Comparison of ENCODE assay signal across 21 cellular contexts in genomic region chr3:188531210-188531609, GRCh38.
A peak's percentile ranks its signal among the peaks of the same experiment; 100 is the strongest.
DNase-seq lines count a peak whose midpoint lies in the region; ATAC-seq, FAIRE-seq and TF ChIP-seq lines count a peak whose summit lies in the region.
"Had no signal": no experiment of that assay in that cellular context is flagged by ENCODE, and none has a peak within 500 bp of the region (broad histone marks: within the 10 kb centered on the region; RNA-seq: fewer than 3 reads in every experiment).

No MANE protein-coding gene starts in this region.

- intact Hi-C loops in pancreas (cut with DNase I) = no loop called here

- no peaks in the 10 kb centered on the region for H3K9me3 Mint-ChIP-seq in stimulated activated naive CD8-positive, alpha-beta T cell treated with anti-CD3 and anti-CD28 coated beads, Interleukin-15, amount 100 ng/mL, for 72 hours
- H3K9me3 Mint-ChIP-seq: activated CD4-positive, alpha-beta memory T cell treated with anti-CD3 and anti-CD28 coated beads for 36 hours; activated T-helper 17 cell treated with anti-CD3 and anti-CD28 coated beads, Interleukin-2, amount 50 U/mL, for 72 hours; stimulated activated naive CD8-positive, alpha-beta T cell treated with anti-CD3 and anti-CD28 coated beads, Interleukin-15, Interleukin-2, amounts not matched to agents 100 ng/mL and 50 ng/mL, for 24 hours had no signal

- peak; percentile 27 for DNase-seq in AG20443 (ENCODE audit: low spot score)
- peak; percentile 74 for DNase-seq in NCI-H226
- DNase-seq in choroid plexus epithelial cell (ENCODE audit: low read depth) = peak; percentile 60
- peak; percentile 93 to 95 for DNase-seq in lung microvascular endothelial cell (ENCODE audit: low read depth in 2 of 2)
- DNase-seq in stimulated activated naive CD8-positive, alpha-beta T cell treated with anti-CD3 and anti-CD28 coated beads, Interleukin-15, amount 100 ng/mL, for 72 hours = no peak
- no peak for DNase-seq in RKO (ENCODE audit: low spot score)
- DNase-seq in pancreas = no peak
- no peak for DNase-seq in inferior parietal cortex (ENCODE audit: extremely low spot score)
- DNase-seq: activated CD4-positive, alpha-beta memory T cell treated with anti-CD3 and anti-CD28 coated beads for 36 hours; cortex of kidney; hypothalamus; left lung; MM.1S; NCI-H2029 treated with DMSO at 0.1 percent for 48 hours; NCI-H510A treated with DMSO at 0.1 percent for 48 hours; stimulated activated CD4-positive, alpha-beta T cell treated with anti-CD3 and anti-CD28 coated beads, Interleukin-12 subunit alpha, Interleukin-12 subunit beta, amount 100 ng/mL, for 4 hours had no signal

- H3K4me3 Mint-ChIP-seq in stimulated activated naive CD8-positive, alpha-beta T cell treated with anti-CD3 and anti-CD28 coated beads, Interleukin-15, amount 100 ng/mL, for 72 hours = no peak overlapping the region
- H3K4me3 Mint-ChIP-seq: activated CD4-positive, alpha-beta memory T cell treated with anti-CD3 and anti-CD28 coated beads for 36 hours; activated T-helper 17 cell treated with anti-CD3 and anti-CD28 coated beads, Interleukin-2, amount 50 U/mL, for 72 hours; B cell; stimulated activated naive CD8-positive, alpha-beta T cell treated with anti-CD3 and anti-CD28 coated beads, Interleukin-15, Interleukin-2, amounts not matched to agents 100 ng/mL and 50 ng/mL, for 24 hours had no signal

- no peaks in the 10 kb centered on the region for H3K27me3 Mint-ChIP-seq in stimulated activated naive CD8-positive, alpha-beta T cell treated with anti-CD3 and anti-CD28 coated beads, Interleukin-15, amount 100 ng/mL, for 72 hours
- H3K27me3 Mint-ChIP-seq: activated CD4-positive, alpha-beta memory T cell treated with anti-CD3 and anti-CD28 coated beads for 36 hours; activated T-helper 17 cell treated with anti-CD3 and anti-CD28 coated beads, Interleukin-2, amount 50 U/mL, for 72 hours; B cell; stimulated activated naive CD8-positive, alpha-beta T cell treated with anti-CD3 and anti-CD28 coated beads, Interleukin-15, Interleukin-2, amounts not matched to agents 100 ng/mL and 50 ng/mL, for 24 hours had no signal

- no peaks in the 10 kb centered on the region for H3K27me3 ChIP-seq in pancreas
- H3K27me3 ChIP-seq: adrenal gland, left lung had no signal

- no peaks in the 10 kb centered on the region for H3K4me1 ChIP-seq in pancreas

- H3K4me3 ChIP-seq in choroid plexus epithelial cell (ENCODE audit: low read depth, low read length) (no peak overlapping the region), pancreas (no peak overlapping the region)
- H3K4me3 ChIP-seq: adrenal gland, left lung had no signal

- H3K27ac ChIP-seq in pancreas = no peak overlapping the region
- H3K27ac ChIP-seq: left lung had no signal

- ATAC-seq in stimulated activated naive CD8-positive, alpha-beta T cell treated with anti-CD3 and anti-CD28 coated beads, Interleukin-15, amount 100 ng/mL, for 72 hours = no peak
- no peak for ATAC-seq in pancreas
- ATAC-seq: activated T-helper 17 cell treated with anti-CD3 and anti-CD28 coated beads, Interleukin-2, amount 50 U/mL, for 72 hours; esophagus mucosa; left lung had no signal

- FAIRE-seq in pancreas (lab: Jason Lieb, UNC) = no peak

- H3K36me3 ChIP-seq in pancreas = no peaks in the 10 kb centered on the region
- H3K36me3 ChIP-seq: adrenal gland had no signal

- no peak overlapping the region for H3K27ac Mint-ChIP-seq in stimulated activated naive CD8-positive, alpha-beta T cell treated with anti-CD3 and anti-CD28 coated beads, Interleukin-15, amount 100 ng/mL, for 72 hours
- H3K27ac Mint-ChIP-seq: activated CD4-positive, alpha-beta memory T cell treated with anti-CD3 and anti-CD28 coated beads for 36 hours; activated T-helper 17 cell treated with anti-CD3 and anti-CD28 coated beads, Interleukin-2, amount 50 U/mL, for 72 hours; B cell; stimulated activated naive CD8-positive, alpha-beta T cell treated with anti-CD3 and anti-CD28 coated beads, Interleukin-15, Interleukin-2, amounts not matched to agents 100 ng/mL and 50 ng/mL, for 24 hours had no signal

- H3K9me3 ChIP-seq in pancreas = no peaks in the 10 kb centered on the region
- H3K9me3 ChIP-seq: adrenal gland, left lung had no signal

- TF ChIP-seq CTCF in choroid plexus epithelial cell (conservative IDR thresholded peaks at IDR 0.05; ENCODE audit: low read depth, low read length) = no peak
- TF ChIP-seq CTCF in pancreas (IDR thresholded peaks at IDR 0.05) = no peak

- H3K4me1 Mint-ChIP-seq in stimulated activated naive CD8-positive, alpha-beta T cell treated with anti-CD3 and anti-CD28 coated beads, Interleukin-15, amount 100 ng/mL, for 72 hours = no peaks in the 10 kb centered on the region

Comparison
In these comparisons a context has a peak if more than half of its experiments do, and no peak if none do; other contexts are left out.
1. DNase-seq: peak in AG20443 (single experiment), NCI-H226 (single experiment), choroid plexus epithelial cell (single experiment) and lung microvascular endothelial cell (2 of 2); none in stimulated activated naive CD8-positive, alpha-beta T cell treated with anti-CD3 and anti-CD28 coated beads, Interleukin-15, amount 100 ng/mL, for 72 hours (0 of 2), RKO (single experiment), pancreas (0 of 6) and inferior parietal cortex (single experiment).